Comparison of ENCODE assay signal across 8 cellular contexts in genomic region chr2:219278655-219279150, GRCh38. TPM values are rescaled to one million over a fixed set of nuclear protein-coding genes. Genes with fewer than 3 reads are reported as not detected.
DNase-seq lines count a peak whose midpoint lies in the region; ATAC-seq and TF ChIP-seq lines count a peak whose summit lies in the region.

No MANE protein-coding gene starts in this region.

- peak overlapping the region; percentile 64; the same call in 1 of the 2 replicates for H3K9ac ChIP-seq in DND-41 (ENCODE audit: low read depth, low read length)

- intact Hi-C loops in OCI-LY7 (cut with micrococcal nuclease; ENCODE audit: unreplicated experiment) (loop anchor here (1.0 to 10.0 kb wide), 7 partner anchors 17 to 394 kb away; partner anchors contain the start of genes ANKZF1, ATG9A, NHEJ1 and TUBA4A), ovary (cut with DNase I) (loop anchor here in 2 of 4 donors (2.0 to 10.0 kb wide), 3 partner anchors 16 to 246 kb away; partner anchors contain the start of gene DNPEP (in 1 of the 2))

- H3K79me2 ChIP-seq in DND-41 (ENCODE audit: insufficient read depth, low read length) = no peaks in the 10 kb centered on the region
- peaks cover 19% of the 10 kb centered on the region; the same call in 1 of the 2 replicates for H3K79me2 ChIP-seq in OCI-LY7 (ENCODE audit: insufficient read depth, low read depth, low read length)

- H3K4me2 ChIP-seq in DND-41 (ENCODE audit: insufficient read depth, low read length) (peak overlapping the region; percentile 96), OCI-LY7 (ENCODE audit: low read length) (peak overlapping the region; percentile 81)

- H3K27me3 ChIP-seq in DND-41 (ENCODE audit: insufficient read depth, low read length, poor library complexity) (no peaks in the 10 kb centered on the region), ovary (no peaks in the 10 kb centered on the region)

- TF ChIP-seq CTCF in DND-41 (IDR thresholded peaks at IDR 0.05; ENCODE audit: borderline replicate concordance, extremely low read depth, low read length, poor library complexity, severe bottlenecking) (no peak), OCI-LY7 (conservative IDR thresholded peaks at IDR 0.05; ENCODE audit: low read length) (no peak), ovary (IDR thresholded peaks at IDR 0.05) (no peak)

- no TSS peak for BruUV-seq in OCI-LY7 (replicated peaks; lab: Mats Ljungman, UMichigan)

- peak overlapping the region; percentile 61; the same call in 1 of the 2 replicates for H3K27ac ChIP-seq in DND-41 (ENCODE audit: low read length)
- peak overlapping the region; percentile 90 for H3K27ac ChIP-seq in OCI-LY7 (ENCODE audit: low read depth, low read length, poor library complexity, severe bottlenecking)
- peak overlapping the region; percentile 94 for H3K27ac ChIP-seq in epithelial cell of prostate
- peak overlapping the region; percentile 98 for H3K27ac ChIP-seq in ovary

- H3K9me3 ChIP-seq in DND-41 (ENCODE audit: insufficient read depth, low read length, severe bottlenecking) = no peaks in the 10 kb centered on the region
- no peaks in the 10 kb centered on the region for H3K9me3 ChIP-seq in OCI-LY7 (ENCODE audit: low read length)
- H3K9me3 ChIP-seq in ovary = no peaks in the 10 kb centered on the region

- peaks cover 4% of the 10 kb centered on the region; the same call in 1 of the 2 replicates for H4K20me1 ChIP-seq in DND-41 (ENCODE audit: insufficient read depth, low read length)
- peaks cover 5% of the 10 kb centered on the region for H4K20me1 ChIP-seq in OCI-LY7 (ENCODE audit: insufficient read depth, low read length)

- TF ChIP-seq EP300 in ovary (IDR thresholded peaks at IDR 0.05) = no peak

- H3K4me3 ChIP-seq in DND-41 (ENCODE audit: low read depth in 1 of 2, low read length in 2 of 2) (peak overlapping the region; percentile 19 to 60; a peak in 3 of 4 replicates), OCI-LY7 (ENCODE audit: low read depth, low read length, poor library complexity, severe bottlenecking) (peak overlapping the region; percentile 83), ovary (peak overlapping the region; percentile 30)

- H3K36me3 ChIP-seq in DND-41 (ENCODE audit: insufficient read depth, low read length) = 0 out of 2 replicates have a peak, but pooled peaks cover 2% of the 10 kb centered on the region
- H3K36me3 ChIP-seq in OCI-LY7 (ENCODE audit: insufficient read depth, low read length) = peaks cover 34% of the 10 kb centered on the region
- H3K36me3 ChIP-seq in ovary = no peaks in the 10 kb centered on the region

- TF ChIP-seq POLR2A in ovary (IDR thresholded peaks at IDR 0.05) = no peak

- H2AFZ ChIP-seq in DND-41 (ENCODE audit: low read depth, low read length) = peak overlapping the region; percentile 54; the same call in 1 of the 2 replicates
- peak overlapping the region; percentile 74; the same call in 1 of the 2 replicates for H2AFZ ChIP-seq in OCI-LY7 (ENCODE audit: low read length)

- ATAC-seq in DND-41 (ENCODE audit: insufficient read depth, low read depth) = no peak; the same call in 2 of the 3 replicates

- no peaks in the 10 kb centered on the region for H3K9me2 ChIP-seq in OCI-LY7 (ENCODE audit: insufficient read depth, low read length)

- POLR2A ChIA-PET in OCI-LY7 (lab: Charles Lee) = interaction anchor here (0.6 to 3.4 kb wide), 14 partner anchors 13 to 363 kb away, joined by 3 to 21 read pairs (median 4); partner anchors contain the start of genes DNPEP, GLB1L, STK16 and TUBA4A

- H3K4me1 ChIP-seq in DND-41 (ENCODE audit: insufficient read depth, low read length) (peaks cover 27% of the 10 kb centered on the region), OCI-LY7 (ENCODE audit: insufficient read depth, low read length, poor library complexity, severe bottlenecking) (peaks cover 39% of the 10 kb centered on the region), ovary (ENCODE audit: insufficient read depth) (peaks cover 8% of the 10 kb centered on the region)

- WGBS in ovary, 3 donors = 10 to 13% (median 12%) methylated on average over 9 of the region's 9 CpGs

- CTCF ChIA-PET in OCI-LY7 (lab: Charles Lee; ENCODE audit: unreplicated experiment) = interaction anchor here (0.6 to 3.0 kb wide), 6 partner anchors 8 to 885 kb away, joined by 3 to 13 read pairs (median 8); partner anchors contain the start of genes TUBA4A and TUBA4B

- DNase-seq in DND-41 (no peak), OCI-LY7 (ENCODE audit: low spot score) (peak; percentile 59), epithelial cell of prostate (ENCODE audit: low read depth, low spot score) (no peak), ovary (no peak), cortex of kidney (lab: John Stamatoyannopoulos, UW) (no peak), NCI-H146 treated with DMSO at 0.1 percent for 48 hours (lab: John Stamatoyannopoulos, UW; ENCODE audit: unreplicated experiment) (no peak), NCI-H1092 treated with DMSO at 0.1 percent for 48 hours (lab: John Stamatoyannopoulos, UW) (no peak), HCEC 1CT (no peak)

RNA-seq across cellular contexts. Expression of gene DNAJB2, which starts 0.5 kb away (rescaled TPM):
- 49.9 and 53.0 TPM in 2 replicates for total RNA-seq in OCI-LY7 (2014; rRNA removed; shearing (Covaris generic))
- total RNA-seq in OCI-LY7 (2022) = 55.3 and 58.7 TPM in 2 replicates
- 100 to 1,000 TPM in 1 of 7 donors, 10 to 100 TPM in 6; 34.0 to 101 (median 85.7) TPM for total RNA-seq in ovary
- polyA plus RNA-seq in ovary = 10 to 100 TPM; 77.9 to 87.5 TPM

RNA-seq across cellular contexts. Expression of gene TUBA4A, which starts 25.0 kb away (rescaled TPM):
- 62.8 and 96.0 TPM in 2 replicates for total RNA-seq in OCI-LY7 (2014; rRNA removed; shearing (Covaris generic))
- 181 and 186 TPM in 2 replicates for total RNA-seq in OCI-LY7 (2022)
- total RNA-seq in ovary = 10 to 100 TPM in 6 of 7 donors, 1 to 10 TPM in 1; 8.4 to 53.6 (median 16.5) TPM
- 10 to 100 TPM in 1 of 2 donors, 1 to 10 TPM in 1; 7.9 to 42.2 TPM for polyA plus RNA-seq in ovary

RNA-seq across cellular contexts. Expression of gene TUBA4B, which starts 25.7 kb away (rescaled TPM):
- not detected in 2 replicates for total RNA-seq in OCI-LY7 (2014; rRNA removed; shearing (Covaris generic))
- total RNA-seq in OCI-LY7 (2022) (0.28 TPM in 1 of 2 replicates, not detected in the other), ovary (10 to 100 TPM in 1 of 7 donors, 1 to 10 TPM in 1, under 1 TPM in 3, not detected in 2; 0.27 to 13.2 (median 0.83) TPM)
- polyA plus RNA-seq in ovary = under 1 TPM; 0.18 to 0.34 TPM

RNA-seq across cellular contexts. Expression of gene PTPRN, which starts 30.5 kb away (rescaled TPM):
- not detected in 2 replicates for total RNA-seq in OCI-LY7 (2014; rRNA removed; shearing (Covaris generic))
- total RNA-seq in OCI-LY7 (2022) (not detected in 2 replicates), ovary (1 to 10 TPM in 3 of 7 donors, under 1 TPM in 3, not detected in 1; 0.12 to 2.3 (median 0.82) TPM)
- 1 to 10 TPM in 1 of 2 donors, under 1 TPM in 1; 0.08 to 1.3 TPM for polyA plus RNA-seq in ovary

RNA-seq across cellular contexts. Expression of gene STK16, which starts 33.4 kb away (rescaled TPM):
- total RNA-seq in OCI-LY7 (2014; rRNA removed; shearing (Covaris generic)) = 19.6 and 23.4 TPM in 2 replicates
- total RNA-seq in OCI-LY7 (2022) (39.5 and 42.8 TPM in 2 replicates), ovary (10 to 100 TPM; 12.4 to 24.8 (median 17.9) TPM)
- polyA plus RNA-seq in ovary = 10 to 100 TPM; 19.1 to 29.4 TPM

Comparison
In these comparisons a context has a peak if more than half of its experiments do, and no peak if none do; other contexts are left out.
1. H3K4me3 ChIP-seq: peak in every context shown above with its lines; median percentile 83 in OCI-LY7; 40 in DND-41; 30 in ovary.